ENCODE assay signal across 7 cellular contexts in genomic region chr6:63522911-63523287, GRCh38. TPM values are rescaled to one million over a fixed set of nuclear protein-coding genes. Genes with fewer than 3 reads are reported as not detected.
DNase-seq lines count a peak whose midpoint lies in the region; ATAC-seq, FAIRE-seq and TF ChIP-seq lines count a peak whose summit lies in the region.
"Not testable (repeated sequence)": the region's sequence is repeated elsewhere in the genome, so short reads cannot be mapped to it uniquely, and the experiment has no call there.

No MANE protein-coding gene starts in this region.

- not testable (repeated sequence) for H3K9me3 Mint-ChIP-seq in activated T-helper 2 cell treated with anti-CD3 and anti-CD28 coated beads, Interferon-gamma antibody, Interleukin-2, Interleukin-4, amounts not matched to agents 10 μg/mL and 5 μg/mL and 100 μg/mL, durations not matched to agents 14 hours and 24 hours and 36 hours

- not testable (repeated sequence) for H3K27ac ChIP-seq in HCT116 (ENCODE audit: low read depth, low read length); mammary epithelial cell (ENCODE audit: insufficient read depth, low read depth, low read length)
- peak overlapping the region; percentile 96 for H3K27ac ChIP-seq in HepG2 (ENCODE audit: extremely low read length, insufficient read depth, low read length)

- H3K4me3 Mint-ChIP-seq in activated T-helper 2 cell treated with anti-CD3 and anti-CD28 coated beads, Interferon-gamma antibody, Interleukin-2, Interleukin-4, amounts not matched to agents 10 μg/mL and 5 μg/mL and 100 μg/mL, durations not matched to agents 14 hours and 24 hours and 36 hours (ENCODE audit: low read depth): not testable (repeated sequence)

- not testable (repeated sequence) for H3K27me3 Mint-ChIP-seq in activated T-helper 2 cell treated with anti-CD3 and anti-CD28 coated beads, Interferon-gamma antibody, Interleukin-2, Interleukin-4, amounts not matched to agents 10 μg/mL and 5 μg/mL and 100 μg/mL, durations not matched to agents 14 hours and 24 hours and 36 hours (ENCODE audit: low read depth)

- H3K9me2 ChIP-seq in HCT116 (ENCODE audit: insufficient read depth): not testable (repeated sequence)

- ATAC-seq in HCT116: not testable (repeated sequence)
- peak; percentile 8 for ATAC-seq in HepG2

- CTCF ChIA-PET in HCT116 (lab: Charles Lee); mammary epithelial cell (lab: Charles Lee; ENCODE audit: low non-redundant PET); HepG2 (lab: Yijun Ruan, JAX; ENCODE audit: low intra/inter-chr PET ratio, low total read pairs): not testable (repeated sequence)

- H3K4me3 ChIP-seq in HCT116 (replicated peaks in 1 of 2; ENCODE audit: low read depth in 1 of 2, low read length in 2 of 2); mammary epithelial cell (replicated peaks in 1 of 3; ENCODE audit: insufficient read depth in 1 of 3, low read depth in 2 of 3, low read length in 3 of 3); fibroblast of mammary gland (ENCODE audit: control insufficient read depth, low read depth, low read length): not testable (repeated sequence)
- H3K4me3 ChIP-seq in HepG2 (replicated peaks in 1 of 3; ENCODE audit: insufficient read depth in 1 of 3, low read depth in 2 of 3, low read length in 3 of 3): peak overlapping the region; percentile 49 to 74 (median 68); a peak in 5 of 6 replicates

- POLR2A ChIA-PET in HCT116 (lab: Charles Lee): not testable (repeated sequence)
- POLR2A ChIA-PET in HepG2 (lab: Yijun Ruan, JAX): interaction anchor here (0.7 to 3.6 kb wide), 15 partner anchors 9 to 171 kb away, joined by 3 to 46 read pairs (median 6); no protein-coding TSS in a partner anchor

- not testable (repeated sequence) for TF ChIP-seq POLR2A in HCT116 (IDR thresholded peaks at IDR 0.05; ENCODE audit: borderline replicate concordance, extremely low read depth, insufficient read depth, insufficient read length); HepG2 (IDR thresholded peaks at IDR 0.05; ENCODE audit: insufficient read depth in 1 of 2, low read depth in 2 of 2, low read length in 2 of 2)

- not testable (repeated sequence) for H4K20me1 ChIP-seq in HCT116 (ENCODE audit: insufficient read depth); mammary epithelial cell (ENCODE audit: insufficient read depth, low read length); HepG2 (ENCODE audit: insufficient read depth, low read length)

- H3K4me1 Mint-ChIP-seq in activated T-helper 2 cell treated with anti-CD3 and anti-CD28 coated beads, Interferon-gamma antibody, Interleukin-2, Interleukin-4, amounts not matched to agents 10 μg/mL and 5 μg/mL and 100 μg/mL, durations not matched to agents 14 hours and 24 hours and 36 hours (ENCODE audit: low read depth): peaks cover 44% of the 10 kb centered on the region

- BruUV-seq in HCT116 (replicated peaks; lab: Mats Ljungman, UMichigan); mammary epithelial cell (replicated peaks; lab: Mats Ljungman, UMichigan); HepG2 (replicated peaks; lab: Mats Ljungman, UMichigan): not testable (repeated sequence)

- not testable (repeated sequence) for H3K79me2 ChIP-seq in HCT116 (ENCODE audit: insufficient read depth, low read length); mammary epithelial cell (ENCODE audit: insufficient read depth, low read length)
- peaks cover 71% of the 10 kb centered on the region for H3K79me2 ChIP-seq in HepG2 (ENCODE audit: insufficient read depth, low read length)

- peak overlapping the region; percentile 55 for H2AFZ ChIP-seq in HCT116 (ENCODE audit: low read depth, low read length, poor library complexity, severe bottlenecking)
- not testable (repeated sequence) for H2AFZ ChIP-seq in mammary epithelial cell (ENCODE audit: low read depth, low read length); HepG2 (ENCODE audit: low read length)

- peak; percentile 37 for DNase-seq in Caki2 (ENCODE audit: low read depth)
- not testable (repeated sequence) for DNase-seq in HCT116 (ENCODE audit: low read depth, low spot score); activated T-helper 2 cell treated with anti-CD3 and anti-CD28 coated beads, Interferon-gamma antibody, Interleukin-2, Interleukin-4, amounts not matched to agents 10 μg/mL and 5 μg/mL and 100 μg/mL, durations not matched to agents 14 hours and 24 hours and 36 hours (ENCODE audit: low spot score); HepG2 (ENCODE audit: low spot score)
- DNase-seq in mammary epithelial cell: peak; percentile 21
- peak; percentile 56 for DNase-seq in fibroblast of mammary gland (ENCODE audit: low read depth)
- peak; percentile 37 for DNase-seq in renal cortical epithelial cell (ENCODE audit: low read depth)

- H3K9me3 ChIP-seq in HCT116 (ENCODE audit: control insufficient read depth in 1 of 2, insufficient read depth in 1 of 2, low read depth in 1 of 2, low read length in 2 of 2); mammary epithelial cell (replicated peaks; ENCODE audit: insufficient read depth, low read length); HepG2 (ENCODE audit: low read length): not testable (repeated sequence)

- H3K36me3 ChIP-seq in HCT116 (ENCODE audit: control insufficient read depth in 1 of 2, insufficient read depth in 2 of 2, low read length in 2 of 2); mammary epithelial cell (ENCODE audit: insufficient read depth, low read length); HepG2 (replicated peaks in 1 of 2; ENCODE audit: control insufficient read depth in 1 of 2, insufficient read depth in 2 of 2, low read length in 2 of 2): not testable (repeated sequence)

- H3K4me1 ChIP-seq in HCT116 (ENCODE audit: control insufficient read depth in 1 of 2, insufficient read depth in 2 of 2, low read length in 2 of 2) (peaks cover 11 to 42% of the 10 kb centered on the region in 2 experiments; a peak in 3 of 4 replicates), HepG2 (ENCODE audit: insufficient read depth, low read length) (peaks cover 98% of the 10 kb centered on the region)
- not testable (repeated sequence) for H3K4me1 ChIP-seq in mammary epithelial cell (ENCODE audit: insufficient read depth, low read length)

- WGBS in mammary epithelial cell (ENCODE audit: low coverage, missing lambda C conversion rate): 83% methylated on average over 7 of the region's 7 CpGs
- 18% methylated on average over 7 of the region's 7 CpGs for WGBS in HepG2 (ENCODE audit: low lambda C conversion rate)

- in situ Hi-C loops in Caki2 (cut with HindIII; ENCODE audit: low pct_unique_long_range_greater_than_20kb, low sequenced_read_pairs); mammary epithelial cell (cut with MboI; ENCODE audit: low sequenced_read_pairs in 2 of 2); HepG2 (cut with HindIII; ENCODE audit: extremely low pct_ligation_motif_present, low pct_unique_long_range_greater_than_20kb): not testable (repeated sequence)

- RAD21 ChIA-PET in HCT116 (lab: Charles Lee; ENCODE audit: low non-redundant PET in 1 of 2, low total read pairs in 2 of 2, uncharacterized antibody in 2 of 2, unreplicated experiment in 2 of 2): not testable (repeated sequence)

- H3K9ac ChIP-seq in HCT116 (ENCODE audit: low read length); mammary epithelial cell (ENCODE audit: insufficient read depth, low read length): not testable (repeated sequence)
- peak overlapping the region; percentile 92 for H3K9ac ChIP-seq in HepG2 (ENCODE audit: insufficient read depth, low read depth, low read length)

- FAIRE-seq in HepG2 (lab: Jason Lieb, UNC): not testable (repeated sequence)

- dilution Hi-C loops in mammary epithelial cell (cut with HindIII; ENCODE audit: low sequenced_read_pairs): not testable (repeated sequence)

- not testable (repeated sequence) for TF ChIP-seq EP300 in HepG2 (IDR thresholded peaks at IDR 0.05; ENCODE audit: low read depth in 2 of 2, low read length in 2 of 2); HepG2 (CRISPR knock-in tag; IDR thresholded peaks at IDR 0.05; ENCODE audit: borderline replicate concordance)

- H3K27ac Mint-ChIP-seq in activated T-helper 2 cell treated with anti-CD3 and anti-CD28 coated beads, Interferon-gamma antibody, Interleukin-2, Interleukin-4, amounts not matched to agents 10 μg/mL and 5 μg/mL and 100 μg/mL, durations not matched to agents 14 hours and 24 hours and 36 hours: peak overlapping the region; percentile 62

- not testable (repeated sequence) for TF ChIP-seq CTCF in HCT116 (IDR thresholded peaks at IDR 0.05 in 2 of 3, conservative IDR thresholded peaks at IDR 0.05 in 1 of 3; ENCODE audit: borderline replicate concordance in 1 of 3, insufficient read depth in 1 of 3, low read depth in 2 of 3, low read length in 2 of 3); mammary epithelial cell (conservative IDR thresholded peaks at IDR 0.05 in 1 of 2, IDR thresholded peaks at IDR 0.05 in 1 of 2; ENCODE audit: extremely low read depth in 1 of 2, insufficient read depth in 1 of 2, low read depth in 1 of 2, low read length in 2 of 2); fibroblast of mammary gland (conservative IDR thresholded peaks at IDR 0.05; ENCODE audit: control insufficient read depth, insufficient read depth, low read depth, low read length); HepG2 (CRISPR knock-in tag; IDR thresholded peaks at IDR 0.05)

- 0 out of 2 replicates have a peak overlapping the region, but pooled peaks have one; percentile 26 for H3K4me2 ChIP-seq in HCT116 (ENCODE audit: low read length)
- not testable (repeated sequence) for H3K4me2 ChIP-seq in mammary epithelial cell (ENCODE audit: insufficient read depth, low read depth, low read length)
- H3K4me2 ChIP-seq in HepG2 (ENCODE audit: low read depth, low read length): peak overlapping the region; percentile 83

- not testable (repeated sequence) for H3K27me3 ChIP-seq in HCT116 (ENCODE audit: insufficient read depth, low read length); mammary epithelial cell (ENCODE audit: insufficient read depth, low read length); HepG2 (ENCODE audit: control insufficient read depth in 1 of 2, insufficient read depth in 2 of 2, low read length in 2 of 2)

- intact Hi-C loops in HCT116 (cut with micrococcal nuclease); mammary epithelial cell (cut with micrococcal nuclease); HepG2 (cut with micrococcal nuclease; ENCODE audit: unreplicated experiment): not testable (repeated sequence)
- intact Hi-C loops in activated T-helper 2 cell treated with anti-CD3 and anti-CD28 coated beads, Interferon-gamma antibody, Interleukin-2, Interleukin-4, amounts not matched to agents 10 μg/mL and 5 μg/mL and 100 μg/mL, durations not matched to agents 14 hours and 24 hours and 36 hours (cut with micrococcal nuclease): loop anchor here (1.0 to 10.0 kb wide), 3 partner anchors 18 to 168 kb away; no protein-coding TSS in a partner anchor

- TF ChIP-seq RAD21 in HCT116 (IDR thresholded peaks at IDR 0.05; ENCODE audit: low read depth); HepG2 (CRISPR knock-in tag; IDR thresholded peaks at IDR 0.05): not testable (repeated sequence)

- H3K36me3 Mint-ChIP-seq in activated T-helper 2 cell treated with anti-CD3 and anti-CD28 coated beads, Interferon-gamma antibody, Interleukin-2, Interleukin-4, amounts not matched to agents 10 μg/mL and 5 μg/mL and 100 μg/mL, durations not matched to agents 14 hours and 24 hours and 36 hours (ENCODE audit: low read depth): not testable (repeated sequence)

RNA-seq across cellular contexts. Expression of gene PTP4A1, which starts 49.4 kb away (rescaled TPM):
- total RNA-seq in Caki2 (2014; rRNA removed; shearing (Covaris generic); ENCODE audit: low replicate concordance): 6.5 and 38.1 TPM in 2 replicates
- 123 TPM for total RNA-seq in HCT116 (2021; ENCODE audit: unreplicated experiment)
- 47.5 and 61.8 TPM in 2 replicates for polyA plus RNA-seq in HCT116 (2012)
- 80.8 and 88.8 TPM in 2 replicates for total RNA-seq in activated T-helper 2 cell treated with anti-CD3 and anti-CD28 coated beads, Interferon-gamma antibody, Interleukin-2, Interleukin-4, amounts not matched to agents 10 μg/mL and 5 μg/mL and 100 μg/mL, durations not matched to agents 14 hours and 24 hours and 36 hours
- 100 to 1,000 TPM in 1 of 2 donors, 10 to 100 TPM in 1; 90.2 to 175 TPM for total RNA-seq in mammary epithelial cell
- polyA plus RNA-seq in mammary epithelial cell: 42.2 TPM
- 130 TPM for polyA minus RNA-seq in mammary epithelial cell
- 376 and 681 TPM in 2 replicates for total RNA-seq in HepG2 (2016; rRNA removed; fragmentation: Illumina TruSeq; extraction: Trizol)
- total RNA-seq in HepG2 (2016; cell fraction: cytosol; rRNA removed; fragmentation: Illumina TruSeq; extraction: Trizol; ENCODE audit: low read depth): 72.5 and 82.8 TPM in 2 replicates
- total RNA-seq in HepG2 (2016; cell fraction: insoluble cytoplasmic fraction; rRNA removed; fragmentation: Illumina TruSeq; extraction: Trizol): 381 and 654 TPM in 2 replicates
- total RNA-seq in HepG2 (2016; cell fraction: membrane; rRNA removed; fragmentation: Illumina TruSeq; extraction: Trizol): 431 TPM in 2 replicates
- 336 and 365 TPM in 2 replicates for total RNA-seq in HepG2 (2016; cell fraction: nucleus; rRNA removed; fragmentation: Illumina TruSeq; extraction: Trizol)
- 127 and 141 TPM in 2 replicates for polyA plus RNA-seq in HepG2 (2011; rRNA removed)
- polyA plus RNA-seq in HepG2 (2011; cell fraction: cytosol; rRNA removed): 61.2 and 126 TPM in 2 replicates
- polyA plus RNA-seq in HepG2 (2011; cell fraction: nucleus; rRNA removed): 48.0 and 68.5 TPM in 2 replicates
- polyA plus RNA-seq in HepG2 (2012): 273 TPM in 2 replicates
- 53.9 and 75.2 TPM in 2 replicates for polyA plus RNA-seq in HepG2 (2016; cell fraction: cytosol; fragmentation: Illumina TruSeq; extraction: Trizol; ENCODE audit: low read depth)
- 710 and 726 TPM in 2 replicates for polyA plus RNA-seq in HepG2 (2016; cell fraction: insoluble cytoplasmic fraction; fragmentation: Illumina TruSeq; extraction: Trizol; ENCODE audit: low read depth)
- polyA plus RNA-seq in HepG2 (2016; cell fraction: membrane; fragmentation: Illumina TruSeq; extraction: Trizol; ENCODE audit: low read depth): 254 and 286 TPM in 2 replicates
- 411 and 435 TPM in 2 replicates for polyA plus RNA-seq in HepG2 (2016; cell fraction: nucleus; fragmentation: Illumina TruSeq; extraction: Trizol; ENCODE audit: insufficient read depth, low read depth)
- 36.0 and 84.0 TPM in 2 replicates for polyA minus RNA-seq in HepG2 (2011; rRNA and poly(A)+ RNA removed; ENCODE audit: low replicate concordance)
- polyA minus RNA-seq in HepG2 (2011; cell fraction: cytosol; rRNA and poly(A)+ RNA removed): 187 and 229 TPM in 2 replicates
- polyA minus RNA-seq in HepG2 (2011; cell fraction: nucleus; rRNA and poly(A)+ RNA removed): 195 and 232 TPM in 2 replicates
- total RNA-seq in renal cortical epithelial cell: 106 and 174 TPM in 2 replicates
